37 cellular contexts compared by ENCODE assay signal in the genomic region with DNA sequence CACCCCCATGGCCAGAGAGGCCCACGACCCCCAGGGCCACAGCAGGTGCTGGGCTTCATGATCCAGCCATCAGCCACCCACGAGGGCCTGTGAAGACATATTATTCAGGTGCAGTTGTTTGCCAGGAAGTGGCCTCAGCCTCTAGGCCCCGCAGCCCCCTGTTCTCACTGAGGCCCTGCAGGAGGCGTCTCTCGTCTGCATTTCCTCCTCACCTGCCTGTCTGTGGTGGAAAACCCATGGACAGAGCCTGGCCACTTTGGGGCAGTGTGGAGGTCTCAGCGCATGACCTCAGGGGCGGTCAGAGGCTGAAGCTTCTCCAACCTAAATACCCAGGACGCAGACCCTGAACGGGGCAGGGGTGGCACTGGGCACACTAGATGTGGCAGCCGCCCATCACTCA. TPM values are rescaled to one million over a fixed set of nuclear protein-coding genes. Genes with fewer than 3 reads are reported as not detected.
DNase-seq lines count a peak whose midpoint lies in the region; ATAC-seq, FAIRE-seq and TF ChIP-seq lines count a peak whose summit lies in the region.
"Had no signal": no experiment of that assay in that cellular context is flagged by ENCODE, and none has a peak within 500 bp of the region (broad histone marks: within the 10 kb centered on the region; RNA-seq: fewer than 3 reads in every experiment).

No MANE protein-coding gene starts in this region.

- no peak overlapping the region for H3K4me3 ChIP-seq in BLaER1 treated with 17β-estradiol and CSF1 and Interleukin-3, amounts not matched to agents 10 nM and 100 nM
- H3K4me3 ChIP-seq in OCI-LY7 (ENCODE audit: low read depth, low read length, poor library complexity, severe bottlenecking) (no peak overlapping the region), kidney (ENCODE audit: low read length in 2 of 2) (no peak overlapping the region), mammary epithelial cell (replicated peaks in 1 of 3; ENCODE audit: insufficient read depth in 1 of 3, low read depth in 2 of 3, low read length in 3 of 3) (no peak overlapping the region)
- H3K4me3 ChIP-seq: sigmoid colon, SJSA1, transverse colon had no signal

- dilution Hi-C loops in mammary epithelial cell (cut with HindIII; ENCODE audit: low sequenced_read_pairs) = no loop called here

- CTCF ChIA-PET in OCI-LY7 (lab: Charles Lee; ENCODE audit: unreplicated experiment) = no interaction called here
- CTCF ChIA-PET in RWPE1 (lab: Yijun Ruan, JAX) = no interaction called here
- CTCF ChIA-PET in mammary epithelial cell (lab: Charles Lee; ENCODE audit: low non-redundant PET) = no interaction called here
- CTCF ChIA-PET in activated CD8-positive, alpha-beta memory T cell treated with anti-CD3 and anti-CD28 coated beads, Interleukin-2, amount 10 ng/mL, durations not matched to agents 7 days and 5 days (lab: Charles Lee) = no interaction called here

- H3K4me3 Mint-ChIP-seq in activated CD8-positive, alpha-beta memory T cell treated with anti-CD3 and anti-CD28 coated beads, Interleukin-2, amount 10 ng/mL, durations not matched to agents 7 days and 5 days = no peak overlapping the region
- H3K4me3 Mint-ChIP-seq: activated CD4-positive, alpha-beta T cell treated with anti-CD3 and anti-CD28 coated beads, Interleukin-2, amount 10 ng/mL, durations not matched to agents 24 days and 14 days; brain; mesothelial cell of epicardium; naive B cell had no signal

- 0 out of 2 replicates have a peak, but pooled peaks have one; percentile 31 for TF ChIP-seq CTCF in OCI-LY7 (conservative IDR thresholded peaks at IDR 0.05; ENCODE audit: low read length)
- TF ChIP-seq CTCF in kidney (IDR thresholded peaks at IDR 0.05; ENCODE audit: borderline replicate concordance, extremely low read depth, insufficient read depth) = no peak
- no peak for TF ChIP-seq CTCF in RWPE1 (conservative IDR thresholded peaks at IDR 0.05; ENCODE audit: low read depth)
- no peak for TF ChIP-seq CTCF in mammary epithelial cell (conservative IDR thresholded peaks at IDR 0.05 in 1 of 2, IDR thresholded peaks at IDR 0.05 in 1 of 2; ENCODE audit: extremely low read depth in 1 of 2, insufficient read depth in 1 of 2, low read depth in 1 of 2, low read length in 2 of 2)

- H3K4me1 ChIP-seq in BLaER1 treated with 17β-estradiol and CSF1 and Interleukin-3, amounts not matched to agents 10 nM and 100 nM = peaks cover 19 to 81% (median 75%) of the 10 kb centered on the region in 10 experiments
- H3K4me1 ChIP-seq in OCI-LY7 (ENCODE audit: insufficient read depth, low read length, poor library complexity, severe bottlenecking) = peaks cover 41% of the 10 kb centered on the region
- no peaks in the 10 kb centered on the region for H3K4me1 ChIP-seq in kidney (ENCODE audit: control insufficient read depth in 1 of 2, insufficient read depth in 1 of 2, low read depth in 1 of 2, low read length in 2 of 2)
- no peaks in the 10 kb centered on the region for H3K4me1 ChIP-seq in mammary epithelial cell (ENCODE audit: insufficient read depth, low read length)
- H3K4me1 ChIP-seq: Caco-2, sigmoid colon, SJSA1, transverse colon had no signal

- FAIRE-seq in kidney (lab: Jason Lieb, UNC) = no peak
- FAIRE-seq: keratinocyte, RCC 7860 had no signal

- DNase-seq in ELF-1 (ENCODE audit: low read depth, low spot score) (peak; percentile 29), OCI-LY7 (ENCODE audit: low spot score) (peak; percentile 43), kidney (peak; percentile 49), RWPE1 (ENCODE audit: low spot score) (no peak), mammary epithelial cell (no peak)
- DNase-seq in activated CD8-positive, alpha-beta memory T cell treated with anti-CD3 and anti-CD28 coated beads, Interleukin-2, amount 10 ng/mL, durations not matched to agents 7 days and 5 days = no peak
- DNase-seq: activated CD4-positive, alpha-beta T cell treated with anti-CD3 and anti-CD28 coated beads, Interleukin-2, amount 10 ng/mL, durations not matched to agents 24 days and 14 days; activated T-cell treated with anti-CD3 and anti-CD28 coated beads, Interleukin-2, amount 50 U/mL, for 48 hours; amniotic stem cell; Caco-2; dermis blood vessel endothelial cell; DMS79 treated with DMSO at 0.1 percent for 48 hours; glutamatergic neuron; left ventricle myocardium superior; MV-4-11; naive B cell; NCI-H1436; NCI-H345; NCI-H748 treated with DMSO at 0.1 percent for 48 hours; sigmoid colon; stimulated activated CD4-positive, alpha-beta T cell treated with anti-CD3 and anti-CD28 coated beads, Interleukin-4, amount 100 ng/mL, for 24 hours; T1000; transverse colon had no signal

- no peaks in the 10 kb centered on the region for H3K79me2 ChIP-seq in OCI-LY7 (ENCODE audit: insufficient read depth, low read depth, low read length)
- no peaks in the 10 kb centered on the region for H3K79me2 ChIP-seq in mammary epithelial cell (ENCODE audit: insufficient read depth, low read length)

- H3K27me3 Mint-ChIP-seq in activated CD8-positive, alpha-beta memory T cell treated with anti-CD3 and anti-CD28 coated beads, Interleukin-2, amount 10 ng/mL, durations not matched to agents 7 days and 5 days = no peaks in the 10 kb centered on the region
- H3K27me3 Mint-ChIP-seq: activated CD4-positive, alpha-beta T cell treated with anti-CD3 and anti-CD28 coated beads, Interleukin-2, amount 10 ng/mL, durations not matched to agents 24 days and 14 days; brain had no signal

- 84% methylated on average over 9 of the region's 10 CpGs for WGBS in mammary epithelial cell (ENCODE audit: low coverage, missing lambda C conversion rate)

- peak overlapping the region in 4 of 11 experiments; percentile 4 to 13 (median 9); a peak in 2 of 22 replicates for H3K9ac ChIP-seq in BLaER1 treated with 17β-estradiol and CSF1 and Interleukin-3, amounts not matched to agents 10 nM and 100 nM
- H3K9ac ChIP-seq in kidney (ENCODE audit: low read length in 2 of 2) (no peak overlapping the region), mammary epithelial cell (ENCODE audit: insufficient read depth, low read length) (no peak overlapping the region)

- no peaks in the 10 kb centered on the region for H3K9me2 ChIP-seq in OCI-LY7 (ENCODE audit: insufficient read depth, low read length)

- H4K20me1 ChIP-seq in BLaER1 treated with 17β-estradiol and CSF1 and Interleukin-3, amounts not matched to agents 10 nM and 100 nM = peaks cover 0 to 6% (median 0%) of the 10 kb centered on the region in 11 experiments; a peak in 6 of 22 replicates
- H4K20me1 ChIP-seq in OCI-LY7 (ENCODE audit: insufficient read depth, low read length) = no peaks in the 10 kb centered on the region
- no peaks in the 10 kb centered on the region for H4K20me1 ChIP-seq in mammary epithelial cell (ENCODE audit: insufficient read depth, low read length)

- peaks cover 8% of the 10 kb centered on the region for H3K4me1 Mint-ChIP-seq in activated CD8-positive, alpha-beta memory T cell treated with anti-CD3 and anti-CD28 coated beads, Interleukin-2, amount 10 ng/mL, durations not matched to agents 7 days and 5 days
- H3K4me1 Mint-ChIP-seq: mesothelial cell of epicardium had no signal

- no peak overlapping the region for H3K27ac Mint-ChIP-seq in activated CD8-positive, alpha-beta memory T cell treated with anti-CD3 and anti-CD28 coated beads, Interleukin-2, amount 10 ng/mL, durations not matched to agents 7 days and 5 days
- H3K27ac Mint-ChIP-seq: activated CD4-positive, alpha-beta T cell treated with anti-CD3 and anti-CD28 coated beads, Interleukin-2, amount 10 ng/mL, durations not matched to agents 24 days and 14 days; brain; mesothelial cell of epicardium had no signal

- H3K27ac ChIP-seq in BLaER1 treated with 17β-estradiol and CSF1 and Interleukin-3, amounts not matched to agents 10 nM and 100 nM = peak overlapping the region in 1 of 11 experiments; percentile 44; a peak in 1 of 22 replicates
- H3K27ac ChIP-seq in OCI-LY7 (ENCODE audit: low read depth, low read length, poor library complexity, severe bottlenecking) (no peak overlapping the region), kidney (ENCODE audit: low read depth in 2 of 2, low read length in 2 of 2) (no peak overlapping the region), RWPE1 (no peak overlapping the region), mammary epithelial cell (ENCODE audit: insufficient read depth, low read depth, low read length) (no peak overlapping the region)
- H3K27ac ChIP-seq: C4-2B, sigmoid colon, SJSA1, transverse colon, VCaP had no signal

- peak overlapping the region in 8 of 11 experiments; percentile 51 to 81 (median 70); a peak in 13 of 22 replicates for H3K4me2 ChIP-seq in BLaER1 treated with 17β-estradiol and CSF1 and Interleukin-3, amounts not matched to agents 10 nM and 100 nM
- H3K4me2 ChIP-seq in OCI-LY7 (ENCODE audit: low read length) = no peak overlapping the region
- H3K4me2 ChIP-seq in mammary epithelial cell (ENCODE audit: insufficient read depth, low read depth, low read length) = no peak overlapping the region

- intact Hi-C loops in OCI-LY7 (cut with micrococcal nuclease; ENCODE audit: unreplicated experiment) = no loop called here
- intact Hi-C loops in kidney (cut with DNase I) = no loop called here
- intact Hi-C loops in mammary epithelial cell (cut with micrococcal nuclease) = no loop called here

- no peaks in the 10 kb centered on the region for H3K36me3 Mint-ChIP-seq in activated CD8-positive, alpha-beta memory T cell treated with anti-CD3 and anti-CD28 coated beads, Interleukin-2, amount 10 ng/mL, durations not matched to agents 7 days and 5 days
- H3K36me3 Mint-ChIP-seq: brain, mesothelial cell of epicardium, naive B cell had no signal

- H3K27me3 ChIP-seq in BLaER1 treated with 17β-estradiol and CSF1 and Interleukin-3, amounts not matched to agents 10 nM and 100 nM = no peaks in the 10 kb centered on the region
- H3K27me3 ChIP-seq in mammary epithelial cell (ENCODE audit: insufficient read depth, low read length) = no peaks in the 10 kb centered on the region
- H3K27me3 ChIP-seq: sigmoid colon, SJSA1, transverse colon had no signal

- ATAC-seq in activated CD8-positive, alpha-beta memory T cell treated with anti-CD3 and anti-CD28 coated beads, Interleukin-2, amount 10 ng/mL, durations not matched to agents 7 days and 5 days = no peak
- ATAC-seq: esophagus mucosa, left ventricle myocardium superior had no signal

- no peaks in the 10 kb centered on the region for H3K36me3 ChIP-seq in BLaER1 treated with 17β-estradiol and CSF1 and Interleukin-3, amounts not matched to agents 10 nM and 100 nM
- H3K36me3 ChIP-seq in OCI-LY7 (ENCODE audit: insufficient read depth, low read length) (no peaks in the 10 kb centered on the region), kidney (ENCODE audit: control insufficient read depth in 1 of 2, insufficient read depth in 2 of 2, low read length in 2 of 2) (no peaks in the 10 kb centered on the region), mammary epithelial cell (ENCODE audit: insufficient read depth, low read length) (no peaks in the 10 kb centered on the region)
- H3K36me3 ChIP-seq: sigmoid colon, SJSA1, transverse colon had no signal

- in situ Hi-C loops in mammary epithelial cell (cut with MboI; ENCODE audit: low sequenced_read_pairs in 2 of 2) = no loop called here

- no TSS peak for BruUV-seq in OCI-LY7 (replicated peaks; lab: Mats Ljungman, UMichigan)
- BruUV-seq in mammary epithelial cell (replicated peaks; lab: Mats Ljungman, UMichigan) = no TSS peak

- H3K9me3 Mint-ChIP-seq in activated CD8-positive, alpha-beta memory T cell treated with anti-CD3 and anti-CD28 coated beads, Interleukin-2, amount 10 ng/mL, durations not matched to agents 7 days and 5 days (ENCODE audit: low read depth) = no peaks in the 10 kb centered on the region
- H3K9me3 Mint-ChIP-seq: activated CD4-positive, alpha-beta T cell treated with anti-CD3 and anti-CD28 coated beads, Interleukin-2, amount 10 ng/mL, durations not matched to agents 24 days and 14 days; brain; mesothelial cell of epicardium; naive B cell had no signal

- POLR2A ChIA-PET in OCI-LY7 (lab: Charles Lee) (no interaction called here), RWPE1 (lab: Yijun Ruan, JAX; ENCODE audit: low non-redundant PET) (no interaction called here)

- no peaks in the 10 kb centered on the region for H3K9me3 ChIP-seq in BLaER1 treated with 17β-estradiol and CSF1 and Interleukin-3, amounts not matched to agents 10 nM and 100 nM (replicated peaks in 1 of 11)
- H3K9me3 ChIP-seq in OCI-LY7 (ENCODE audit: low read length) (no peaks in the 10 kb centered on the region), kidney (ENCODE audit: control insufficient read depth in 1 of 2, low read length in 2 of 2) (no peaks in the 10 kb centered on the region), mammary epithelial cell (replicated peaks; ENCODE audit: insufficient read depth, low read length) (no peaks in the 10 kb centered on the region)
- H3K9me3 ChIP-seq: Caco-2, sigmoid colon, SJSA1, transverse colon had no signal

- no peak overlapping the region; the same call in 1 of the 2 replicates for H2AFZ ChIP-seq in OCI-LY7 (ENCODE audit: low read length)
- no peak overlapping the region for H2AFZ ChIP-seq in mammary epithelial cell (ENCODE audit: low read depth, low read length)

RNA-seq across cellular contexts. Expression of a gene that starts 18.6 kb away (rescaled TPM):
- total RNA-seq in OCI-LY7 (2014; rRNA removed; shearing (Covaris generic)) = 0.09 TPM in 1 of 2 replicates, not detected in the other
- total RNA-seq in OCI-LY7 (2022) = not detected in 2 replicates
- total RNA-seq in kidney = not detected
- polyA plus RNA-seq in kidney (ENCODE audit: insufficient read depth, low read depth, low replicate concordance) = not detected
- total RNA-seq in mammary epithelial cell = not detected
- not detected for polyA plus RNA-seq in mammary epithelial cell
- not detected for polyA minus RNA-seq in mammary epithelial cell
- total RNA-seq in activated CD8-positive, alpha-beta memory T cell treated with anti-CD3 and anti-CD28 coated beads, Interleukin-2, amount 10 ng/mL, durations not matched to agents 7 days and 5 days = not detected
- total RNA-seq: activated CD4-positive, alpha-beta T cell treated with anti-CD3 and anti-CD28 coated beads, Interleukin-2, amount 10 ng/mL, durations not matched to agents 24 days and 14 days; Caco-2; dermis blood vessel endothelial cell; esophagus mucosa; fibroblast of villous mesenchyme; left ventricle myocardium superior; LHCN-M2; mesothelial cell of epicardium; omental fat pad; pulmonary artery endothelial cell; sigmoid colon; SJSA1; transverse colon had no signal
- polyA plus RNA-seq: AG04450, keratinocyte had no signal

RNA-seq across cellular contexts. Expression of a gene that starts 23.2 kb away (rescaled TPM):
- 26.6 and 34.9 TPM in 2 replicates for total RNA-seq in OCI-LY7 (2014; rRNA removed; shearing (Covaris generic))
- total RNA-seq in OCI-LY7 (2022) (32.2 and 38.6 TPM in 2 replicates), kidney (44.8 TPM), mammary epithelial cell (10 to 100 TPM; 27.2 to 30.3 TPM)
- polyA plus RNA-seq in kidney (ENCODE audit: insufficient read depth, low read depth, low replicate concordance) (11.4 TPM), mammary epithelial cell (8.7 TPM)
- polyA minus RNA-seq in mammary epithelial cell = 28.0 TPM
- 10 to 100 TPM; 21.5 to 22.7 TPM for total RNA-seq in activated CD8-positive, alpha-beta memory T cell treated with anti-CD3 and anti-CD28 coated beads, Interleukin-2, amount 10 ng/mL, durations not matched to agents 7 days and 5 days

RNA-seq across cellular contexts. Expression of a gene that starts 25.0 kb away (rescaled TPM):
- not detected in 2 replicates for total RNA-seq in OCI-LY7 (2014; rRNA removed; shearing (Covaris generic))
- total RNA-seq in OCI-LY7 (2022) = not detected in 2 replicates
- total RNA-seq in kidney = 3.3 TPM
- polyA plus RNA-seq in kidney (ENCODE audit: insufficient read depth, low read depth, low replicate concordance) = 7.0 TPM
- not detected for total RNA-seq in mammary epithelial cell
- polyA plus RNA-seq in mammary epithelial cell = not detected
- not detected for polyA minus RNA-seq in mammary epithelial cell
- total RNA-seq in activated CD8-positive, alpha-beta memory T cell treated with anti-CD3 and anti-CD28 coated beads, Interleukin-2, amount 10 ng/mL, durations not matched to agents 7 days and 5 days = not detected
- total RNA-seq: activated CD4-positive, alpha-beta T cell treated with anti-CD3 and anti-CD28 coated beads, Interleukin-2, amount 10 ng/mL, durations not matched to agents 24 days and 14 days; dermis blood vessel endothelial cell; esophagus mucosa; fibroblast of villous mesenchyme; LHCN-M2; mesothelial cell of epicardium; pulmonary artery endothelial cell; SJSA1 had no signal
- polyA plus RNA-seq: AG04450, keratinocyte had no signal

RNA-seq across cellular contexts. Expression of a gene that starts 59.8 kb away (rescaled TPM):
- total RNA-seq in OCI-LY7 (2014; rRNA removed; shearing (Covaris generic)) = not detected in 2 replicates
- total RNA-seq in OCI-LY7 (2022) (not detected in 2 replicates), kidney (not detected), mammary epithelial cell (not detected)
- polyA plus RNA-seq in kidney (ENCODE audit: insufficient read depth, low read depth, low replicate concordance) (not detected), mammary epithelial cell (not detected)
- not detected for polyA minus RNA-seq in mammary epithelial cell
- not detected for total RNA-seq in activated CD8-positive, alpha-beta memory T cell treated with anti-CD3 and anti-CD28 coated beads, Interleukin-2, amount 10 ng/mL, durations not matched to agents 7 days and 5 days
- total RNA-seq: activated CD4-positive, alpha-beta T cell treated with anti-CD3 and anti-CD28 coated beads, Interleukin-2, amount 10 ng/mL, durations not matched to agents 24 days and 14 days; Caco-2; dermis blood vessel endothelial cell; esophagus mucosa; fibroblast of villous mesenchyme; left ventricle myocardium superior; LHCN-M2; omental fat pad; pulmonary artery endothelial cell; SJSA1; transverse colon had no signal
- polyA plus RNA-seq: AG04450, keratinocyte, sigmoid colon had no signal

Comparison
In these comparisons a context has a peak if more than half of its experiments do, and no peak if none do; other contexts are left out.
1. H3K4me2 ChIP-seq: peak in BLaER1 treated with 17β-estradiol and CSF1 and Interleukin-3, amounts not matched to agents 10 nM and 100 nM (8 of 11); none in OCI-LY7 (single experiment) and mammary epithelial cell (single experiment).
2. DNase-seq: peak in ELF-1 (single experiment), OCI-LY7 (single experiment) and kidney (single experiment); none in RWPE1 (single experiment), mammary epithelial cell (single experiment) and activated CD8-positive, alpha-beta memory T cell treated with anti-CD3 and anti-CD28 coated beads, Interleukin-2, amount 10 ng/mL, durations not matched to agents 7 days and 5 days (single experiment).